In genomic region chr12:166425-167091, GRCh38 we compare ENCODE assay signal across 16 cellular contexts. TPM values are rescaled to one million over a fixed set of nuclear protein-coding genes. Genes with fewer than 3 reads are reported as not detected.
A peak's percentile ranks its signal among the peaks of the same experiment; 100 is the strongest.
DNase-seq lines count a peak whose midpoint lies in the region; ATAC-seq, FAIRE-seq and TF ChIP-seq lines count a peak whose summit lies in the region.
"Had no signal": no experiment of that assay in that cellular context is flagged by ENCODE, and none has a peak within 500 bp of the region (broad histone marks: within the 10 kb centered on the region; RNA-seq: fewer than 3 reads in every experiment).

No MANE protein-coding gene starts in this region.

- peaks cover 53% of the 10 kb centered on the region for H3K4me1 Mint-ChIP-seq in endothelial cell (ENCODE audit: unreplicated experiment)
- H3K4me1 Mint-ChIP-seq in nephron progenitor cell: peaks cover 78% of the 10 kb centered on the region

- H3K4me3 ChIP-seq in SJCRH30: no peak overlapping the region
- H3K4me3 ChIP-seq: A549 had no signal

- H3K9me3 Mint-ChIP-seq in endothelial cell (ENCODE audit: unreplicated experiment): no peaks in the 10 kb centered on the region
- no peaks in the 10 kb centered on the region for H3K9me3 Mint-ChIP-seq in nephron progenitor cell

- no peak for ATAC-seq in HG02885 (IDR thresholded peaks at IDR 0.05; ENCODE audit: poor library complexity, unreplicated experiment)
- ATAC-seq: A549 had no signal

- FAIRE-seq in GM12892 (lab: Jason Lieb, UNC): peak; percentile 46
- FAIRE-seq: A549, H54 had no signal

- H3K4me1 ChIP-seq in SJCRH30: peaks cover 11% of the 10 kb centered on the region; the same call in 1 of the 2 replicates
- H3K4me1 ChIP-seq: A549 had no signal

- TF ChIP-seq CTCF in endothelial cell (IDR thresholded peaks at IDR 0.05; ENCODE audit: unreplicated experiment): no peak
- TF ChIP-seq CTCF in nephron progenitor cell (IDR thresholded peaks at IDR 0.05): no peak

- no peak for TF ChIP-seq POLR2A in GM12892 (IDR thresholded peaks at IDR 0.05; ENCODE audit: low read depth, low read length)

- H3K27ac ChIP-seq in SJCRH30: no peak overlapping the region
- H3K27ac ChIP-seq: A549 had no signal

- H3K36me3 Mint-ChIP-seq in endothelial cell (ENCODE audit: low read depth, unreplicated experiment) (peaks cover 10% of the 10 kb centered on the region), nephron progenitor cell (ENCODE audit: low read depth) (no peaks in the 10 kb centered on the region)

- H3K36me3 ChIP-seq in SJCRH30: no peaks in the 10 kb centered on the region

- no peaks in the 10 kb centered on the region for H3K9me3 ChIP-seq in SJCRH30 (replicated peaks)
- H3K9me3 ChIP-seq: A549 had no signal

- peak overlapping the region; percentile 30 for H3K27ac Mint-ChIP-seq in endothelial cell (ENCODE audit: unreplicated experiment)
- H3K27ac Mint-ChIP-seq in nephron progenitor cell: peak overlapping the region; percentile 31

- no peak overlapping the region for H3K4me3 Mint-ChIP-seq in endothelial cell (ENCODE audit: unreplicated experiment)
- peak overlapping the region; percentile 62 for H3K4me3 Mint-ChIP-seq in nephron progenitor cell

- H3K27me3 Mint-ChIP-seq in endothelial cell (ENCODE audit: unreplicated experiment) (peaks cover 9% of the 10 kb centered on the region), nephron progenitor cell (ENCODE audit: low read depth, poor library complexity) (peaks cover 7% of the 10 kb centered on the region)

- DNase-seq in GM12892 (ENCODE audit: insufficient read length): no peak
- peak; percentile 19 for DNase-seq in MV-4-11 (lab: John Stamatoyannopoulos, UW)
- DNase-seq in endothelial cell (ENCODE audit: low spot score): no peak
- DNase-seq in nephron progenitor cell: no peak
- no peak for DNase-seq in SJCRH30
- no peak for DNase-seq in stimulated activated CD8-positive, alpha-beta memory T cell treated with anti-CD3 and anti-CD28 coated beads, Interleukin-4, amount 100 ng/mL, for 48 hours
- DNase-seq: C1 segment of cervical spinal cord, DMS79, NCI-H1092 treated with DMSO at 0.1 percent for 48 hours, NCI-H2081 had no signal

- peaks cover 9% of the 10 kb centered on the region; the same call in 1 of the 2 replicates for H3K27me3 ChIP-seq in SJCRH30

RNA-seq across cellular contexts. Expression of gene SLC6A12, which starts 47.4 kb away (rescaled TPM):
- 0.17 TPM for polyA plus RNA-seq in GM12892 (2012; ENCODE audit: missing spikeins)
- 0.26 TPM for total RNA-seq in endothelial cell (ENCODE audit: unreplicated experiment)
- total RNA-seq in SJCRH30 (2014; rRNA removed; shearing (Covaris generic)): not detected in 2 replicates
- total RNA-seq: HT-29, MCF 10A, NCI-H460 had no signal
